Comparison of ENCODE assay signal across 15 cellular contexts in the genomic region with DNA sequence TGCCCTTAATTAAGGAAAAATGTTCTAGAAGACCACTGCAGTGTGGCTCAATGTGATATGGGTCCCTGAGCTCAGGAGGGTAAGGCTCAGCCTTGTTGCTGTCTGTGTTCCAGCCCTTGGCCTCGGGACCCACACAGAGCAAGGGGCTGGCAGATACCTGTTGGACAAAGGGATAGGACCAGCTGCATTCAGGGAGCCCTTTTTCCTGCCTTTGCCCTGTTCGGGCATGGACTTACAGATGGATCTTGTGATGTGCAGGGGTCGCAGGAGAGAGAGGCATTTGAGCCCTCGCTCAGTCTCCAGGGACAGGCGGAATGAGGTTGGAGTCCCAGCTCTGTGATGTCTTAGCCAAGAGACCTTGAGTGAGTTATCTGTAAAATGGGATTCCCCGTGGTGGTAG. TPM values are rescaled to one million over a fixed set of nuclear protein-coding genes. Genes with fewer than 3 reads are reported as not detected.
A peak's percentile ranks its signal among the peaks of the same experiment; 100 is the strongest.
DNase-seq lines count a peak whose midpoint lies in the region; ATAC-seq and TF ChIP-seq lines count a peak whose summit lies in the region.
"Had no signal": no experiment of that assay in that cellular context is flagged by ENCODE, and none has a peak within 500 bp of the region (broad histone marks: within the 10 kb centered on the region; RNA-seq: fewer than 3 reads in every experiment).

No MANE protein-coding gene starts in this region.

- H3K79me2 ChIP-seq in H9 (ENCODE audit: insufficient read depth, low read length), result no peaks in the 10 kb centered on the region

- TF ChIP-seq CTCF in H9 (conservative IDR thresholded peaks at IDR 0.05) (no peak), uterus (IDR thresholded peaks at IDR 0.05) (no peak)

- H4K91ac ChIP-seq in H9 (ENCODE audit: insufficient read length, low read depth, low read length) (no peak overlapping the region), neuronal stem cell (ENCODE audit: low read depth, low read length, poor library complexity) (no peak overlapping the region)

- no peaks in the 10 kb centered on the region for H3K27me3 ChIP-seq in H9 (ENCODE audit: insufficient read depth, low read length)
- H3K27me3 ChIP-seq in neuronal stem cell (ENCODE audit: control insufficient read depth in 3 of 3, insufficient read depth in 3 of 3, low read depth in 1 of 3, low read length in 3 of 3), result no peaks in the 10 kb centered on the region
- H3K27me3 ChIP-seq in uterus, result no peaks in the 10 kb centered on the region

- H3K79me1 ChIP-seq in H9 (ENCODE audit: insufficient read depth, low read depth, low read length, poor library complexity, severe bottlenecking) (no peaks in the 10 kb centered on the region), neuronal stem cell (ENCODE audit: low read depth, low read length) (no peaks in the 10 kb centered on the region)

- H2BK15ac ChIP-seq in H9 (ENCODE audit: low read depth, low read length), result no peak overlapping the region
- no peak overlapping the region for H2BK15ac ChIP-seq in neuronal stem cell (ENCODE audit: low read length)

- H3K4ac ChIP-seq in H9 (ENCODE audit: low read depth, low read length) (no peak overlapping the region), neuronal stem cell (ENCODE audit: low read length) (no peak overlapping the region)

- peak overlapping the region; percentile 51 for H2BK5ac ChIP-seq in H9 (ENCODE audit: insufficient read length, low read length)
- H2BK5ac ChIP-seq in neuronal stem cell (ENCODE audit: low read length), result no peak overlapping the region

- H3K23ac ChIP-seq in H9 (ENCODE audit: insufficient read length, low read depth, low read length) (no peak overlapping the region), neuronal stem cell (ENCODE audit: low read depth, low read length, poor library complexity) (no peak overlapping the region)

- ATAC-seq in HG02973 (IDR thresholded peaks at IDR 0.05; ENCODE audit: unreplicated experiment) (no peak), GM21723 (IDR thresholded peaks at IDR 0.05; ENCODE audit: unreplicated experiment) (no peak)
- ATAC-seq: Panc1 had no signal

- no peaks in the 10 kb centered on the region for H3K36me3 Mint-ChIP-seq in H9 (ENCODE audit: insufficient read depth in 1 of 3, low read depth in 3 of 3)

- no peak overlapping the region for H3K4me3 ChIP-seq in neuronal stem cell (ENCODE audit: low read length in 2 of 2)
- H3K4me3 ChIP-seq in uterus, result no peak overlapping the region

- H3K18ac ChIP-seq in H9 (ENCODE audit: insufficient read length, low read depth, low read length) (peak overlapping the region; percentile 15), neuronal stem cell (ENCODE audit: low read length) (peak overlapping the region; percentile 27)

- DNase-seq in H9 (no peak), caudate nucleus (lab: John Stamatoyannopoulos, UW) (no peak), islet precursor cell (peak; percentile 58), neuronal stem cell (ENCODE audit: low spot score) (no peak), uterus (no peak), DMS 273 (lab: John Stamatoyannopoulos, UW; ENCODE audit: unreplicated experiment) (no peak)
- DNase-seq: DMS 273 treated with DMSO at 0.1 percent for 48 hours, GDM1, KBM-7, NCI-H1105, NCI-H1694 treated with DMSO at 0.1 percent for 48 hours had no signal

- H3K14ac ChIP-seq in H9 (ENCODE audit: insufficient read depth, low read length) (peak overlapping the region; percentile 70; the same call in 1 of the 2 replicates), neuronal stem cell (ENCODE audit: low read length) (no peak overlapping the region)

- H3K4me2 ChIP-seq in H9 (ENCODE audit: insufficient read depth, insufficient read length, low read length) (no peak overlapping the region), neuronal stem cell (ENCODE audit: insufficient read depth, low read length, poor library complexity, severe bottlenecking) (no peak overlapping the region)

- H3K36me3 ChIP-seq in neuronal stem cell (replicated peaks in 1 of 2; ENCODE audit: control insufficient read depth in 2 of 2, insufficient read depth in 2 of 2, low read length in 2 of 2) (no peaks in the 10 kb centered on the region), uterus (no peaks in the 10 kb centered on the region)

- no peak overlapping the region for H2AFZ ChIP-seq in H9 (ENCODE audit: low read length)
- no peak overlapping the region for H2AFZ ChIP-seq in neuronal stem cell (ENCODE audit: low read length)

- no peak overlapping the region for H3T11ph ChIP-seq in H9 (ENCODE audit: low read length)

- peaks cover 1% of the 10 kb centered on the region for H3K27me3 Mint-ChIP-seq in H9 (ENCODE audit: low read depth)

- no peak overlapping the region for H2BK20ac ChIP-seq in H9 (ENCODE audit: low read depth, low read length, poor library complexity, severe bottlenecking)

- no peaks in the 10 kb centered on the region for H3K9me3 Mint-ChIP-seq in H9

- no peak for TF ChIP-seq POLR2A in uterus (IDR thresholded peaks at IDR 0.05)

- H3K4me1 ChIP-seq in H9 (ENCODE audit: insufficient read depth, low read length) (peaks cover 8% of the 10 kb centered on the region; the same call in 1 of the 2 replicates), neuronal stem cell (ENCODE audit: control insufficient read depth in 2 of 2, insufficient read depth in 1 of 2, low read depth in 1 of 2, low read length in 2 of 2) (peaks cover 12 to 16% of the 10 kb centered on the region in 2 donors), uterus (no peaks in the 10 kb centered on the region)

- H2AK5ac ChIP-seq in H9 (ENCODE audit: insufficient read length, low read length) (no peak overlapping the region), neuronal stem cell (ENCODE audit: low read depth, low read length) (no peak overlapping the region)

- no peak overlapping the region for H3K9ac ChIP-seq in H9 (ENCODE audit: extremely low read depth, insufficient read length, low read length)
- no peak overlapping the region for H3K9ac ChIP-seq in neuronal stem cell (ENCODE audit: low read depth, low read length, poor library complexity)

- H3K9me3 ChIP-seq in H9 (ENCODE audit: control insufficient read depth, low read depth, low read length), result no peaks in the 10 kb centered on the region
- no peaks in the 10 kb centered on the region for H3K9me3 ChIP-seq in neuronal stem cell (replicated peaks in 1 of 2; ENCODE audit: control insufficient read depth in 2 of 2, insufficient read depth in 1 of 2, low read depth in 1 of 2, low read length in 2 of 2)
- no peaks in the 10 kb centered on the region for H3K9me3 ChIP-seq in uterus

- H3K56ac ChIP-seq in H9 (ENCODE audit: insufficient read length, low read depth, low read length), result no peak overlapping the region

- H2BK12ac ChIP-seq in H9 (ENCODE audit: insufficient read length, low read depth, low read length) (peak overlapping the region; percentile 69), neuronal stem cell (ENCODE audit: low read length) (no peak overlapping the region)

- H4K5ac ChIP-seq in H9 (ENCODE audit: insufficient read length, low read depth, low read length), result no peak overlapping the region

- peak overlapping the region; percentile 11 for H3K27ac ChIP-seq in H9 (ENCODE audit: insufficient read length, low read depth, low read length)
- H3K27ac ChIP-seq in caudate nucleus (ENCODE audit: low read depth, low read length), result peak overlapping the region; percentile 82
- H3K27ac ChIP-seq in neuronal stem cell (replicated peaks; ENCODE audit: low read length), result no peak overlapping the region
- no peak overlapping the region for H3K27ac ChIP-seq in uterus

- intact Hi-C loops in uterus (cut with DNase I; ENCODE audit: low total_unique reads), result no loop called here

- H3K4me1 Mint-ChIP-seq in H9, result peaks cover 39 to 50% of the 10 kb centered on the region in 2 experiments

- WGBS in H9 (ENCODE audit: extremely low coverage, insufficient read length, low lambda C conversion rate), result no CpG with 5 or more reads among the region's 6 CpGs
- WGBS in neuronal stem cell (ENCODE audit: extremely low coverage in 2 of 2, insufficient read length in 2 of 2, insufficient replicate concordance in 1 of 2), 2 donors, result no CpG with 5 or more reads among the region's 6 CpGs

- H3K4me3 Mint-ChIP-seq in H9, result no peak overlapping the region; a peak in 2 of 5 replicates
- H3K4me3 Mint-ChIP-seq: B cell had no signal

- peak overlapping the region; percentile 95 to 97 (median 96) for H3K27ac Mint-ChIP-seq in H9
- H3K27ac Mint-ChIP-seq: B cell had no signal

- no peak overlapping the region for H4K8ac ChIP-seq in H9 (replicated peaks; ENCODE audit: insufficient read length, low read depth, low read length)
- no peak overlapping the region for H4K8ac ChIP-seq in neuronal stem cell (ENCODE audit: low read depth, low read length)

- H2BK120ac ChIP-seq in H9 (ENCODE audit: low read depth, low read length, poor library complexity, severe bottlenecking), result peak overlapping the region; percentile 65
- no peak overlapping the region for H2BK120ac ChIP-seq in neuronal stem cell (ENCODE audit: low read depth, low read length)

- no peaks in the 10 kb centered on the region for H4K20me1 ChIP-seq in H9 (ENCODE audit: control insufficient read depth, insufficient read depth, insufficient read length)

- H3K23me2 ChIP-seq in H9 (ENCODE audit: insufficient read length, low read depth, low read length, poor library complexity, severe bottlenecking), result no peaks in the 10 kb centered on the region

RNA-seq across cellular contexts. Expression of a gene that starts 12.1 kb away (rescaled TPM):
- total RNA-seq in H9 (2021) (120 and 121 TPM in 2 replicates), uterus (10 to 100 TPM; 48.2 to 64.8 (median 57.2) TPM)
- polyA plus RNA-seq in neuronal stem cell (2013, experiment 1 of 2), result 171 TPM
- 171 TPM for polyA plus RNA-seq in neuronal stem cell (2013, experiment 2 of 2)

Comparison
In these comparisons a context has a peak if more than half of its experiments do, and no peak if none do; other contexts are left out.
1. H3K27ac ChIP-seq: peak in H9 (single experiment) and caudate nucleus (single experiment); none in neuronal stem cell (single experiment) and uterus (0 of 2).